In the genomic region with DNA sequence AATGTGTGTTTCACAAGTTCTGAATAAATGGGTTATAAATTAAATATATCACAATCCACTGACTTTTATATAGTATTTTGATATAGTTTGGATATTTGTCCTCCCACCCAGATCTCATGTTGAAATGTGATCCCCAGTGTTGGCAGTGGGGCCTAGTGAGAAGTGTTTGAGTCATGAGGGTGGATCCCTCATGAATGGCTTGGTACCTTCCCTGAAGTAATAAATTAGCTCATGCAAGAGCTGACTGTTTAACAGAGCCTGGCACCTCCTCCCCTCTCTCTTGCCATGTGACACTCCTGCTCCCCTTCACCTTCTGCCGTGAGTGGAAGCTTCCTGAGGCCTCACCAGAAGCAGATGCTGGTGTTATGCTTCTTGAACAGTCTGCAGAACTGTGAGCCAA, we compare ENCODE assay signal across 18 cellular contexts.
A peak's percentile ranks its signal among the peaks of the same experiment; 100 is the strongest.
DNase-seq lines count a peak whose midpoint lies in the region; ATAC-seq and TF ChIP-seq lines count a peak whose summit lies in the region.
"Had no signal": no experiment of that assay in that cellular context is flagged by ENCODE, and none has a peak within 500 bp of the region (broad histone marks: within the 10 kb centered on the region; RNA-seq: fewer than 3 reads in every experiment).

No MANE protein-coding gene starts in this region.

- BruUV-seq in HCT116 (replicated peaks; lab: Mats Ljungman, UMichigan) (no TSS peak), PC-3 (replicated peaks; lab: Mats Ljungman, UMichigan) (no TSS peak)

- ATAC-seq in HCT116 (no peak), PC-3 (peak; percentile 95), esophagus mucosa (peak; percentile 90)
- ATAC-seq: heart right ventricle, natural killer cell had no signal

- H3K36me3 ChIP-seq in HCT116 (ENCODE audit: control insufficient read depth in 1 of 2, insufficient read depth in 2 of 2, low read length in 2 of 2), result no peaks in the 10 kb centered on the region
- H3K36me3 ChIP-seq in PC-3 (ENCODE audit: low read depth, low read length), result no peaks in the 10 kb centered on the region
- no peaks in the 10 kb centered on the region for H3K36me3 ChIP-seq in neural progenitor cell
- H3K36me3 ChIP-seq: heart right ventricle had no signal

- RAD21 ChIA-PET in HCT116 (lab: Charles Lee; ENCODE audit: low non-redundant PET in 1 of 2, low total read pairs in 2 of 2, uncharacterized antibody in 2 of 2, unreplicated experiment in 2 of 2), result no interaction called here

- DNase-seq in HCT116 (ENCODE audit: low read depth, low spot score) (no peak), PC-3 (peak; percentile 80), neural progenitor cell (ENCODE audit: low spot score) (no peak), NCI-H1417 treated with DMSO at 0.1 percent for 48 hours (lab: John Stamatoyannopoulos, UW) (no peak), mucosa of gallbladder (ENCODE audit: low spot score) (no peak), GM20000 (ENCODE audit: low spot score) (no peak), nephron progenitor cell (no peak)
- DNase-seq: activated CD4-positive, alpha-beta T cell treated with anti-CD3 and anti-CD28 coated beads, Interleukin-2, amount 10 ng/mL, durations not matched to agents 7 days and 5 days; caudate nucleus; heart right ventricle; immature natural killer cell; natural killer cell; NCI-H1436 treated with DMSO at 0.1 percent for 48 hours; NCI-H774; posterior cingulate gyrus had no signal

- intact Hi-C loops in HCT116 (cut with micrococcal nuclease), result loop anchor here (10.0 kb wide), 1 partner anchor 207 kb away; no protein-coding TSS in a partner anchor
- intact Hi-C loops in PC-3 (cut with micrococcal nuclease), result loop anchor here (2.0 kb wide), 1 partner anchor 79 kb away; no protein-coding TSS in a partner anchor

- H3K27me3 Mint-ChIP-seq in neural progenitor cell (ENCODE audit: insufficient read depth, low read depth), result peaks cover 4% of the 10 kb centered on the region
- H3K27me3 Mint-ChIP-seq in nephron progenitor cell (ENCODE audit: low read depth, poor library complexity), result peaks cover 19% of the 10 kb centered on the region
- H3K27me3 Mint-ChIP-seq: activated CD4-positive, alpha-beta T cell treated with anti-CD3 and anti-CD28 coated beads, Interleukin-2, amount 10 ng/mL, durations not matched to agents 7 days and 5 days; stimulated activated naive CD8-positive, alpha-beta T cell treated with anti-CD3 and anti-CD28 coated beads, Interleukin-15, Interleukin-2, amounts not matched to agents 100 ng/mL and 50 ng/mL, for 24 hours had no signal

- no peak for TF ChIP-seq CTCF in HCT116 (IDR thresholded peaks at IDR 0.05 in 2 of 3, conservative IDR thresholded peaks at IDR 0.05 in 1 of 3; ENCODE audit: borderline replicate concordance in 1 of 3, insufficient read depth in 1 of 3, low read depth in 2 of 3, low read length in 2 of 3)
- no peak for TF ChIP-seq CTCF in PC-3 (conservative IDR thresholded peaks at IDR 0.05; ENCODE audit: low read depth, low read length)
- TF ChIP-seq CTCF in neural progenitor cell (IDR thresholded peaks at IDR 0.05), result no peak
- no peak for TF ChIP-seq CTCF in GM20000 (IDR thresholded peaks at IDR 0.05; ENCODE audit: extremely low read depth, missing control alignments)
- no peak for TF ChIP-seq CTCF in nephron progenitor cell (IDR thresholded peaks at IDR 0.05)

- no peaks in the 10 kb centered on the region for H3K4me1 Mint-ChIP-seq in neural progenitor cell
- no peaks in the 10 kb centered on the region for H3K4me1 Mint-ChIP-seq in nephron progenitor cell
- H3K4me1 Mint-ChIP-seq: activated CD4-positive, alpha-beta T cell treated with anti-CD3 and anti-CD28 coated beads, Interleukin-2, amount 10 ng/mL, durations not matched to agents 7 days and 5 days; immature natural killer cell; natural killer cell had no signal

- no peaks in the 10 kb centered on the region for H3K79me2 ChIP-seq in HCT116 (ENCODE audit: insufficient read depth, low read length)
- H3K79me2 ChIP-seq in PC-3 (ENCODE audit: low read length), result no peaks in the 10 kb centered on the region
- H3K79me2 ChIP-seq in neural progenitor cell (ENCODE audit: low read depth), result no peaks in the 10 kb centered on the region

- CTCF ChIA-PET in HCT116 (lab: Charles Lee) (interaction anchor here (1.0 kb wide), 1 partner anchor 78 kb away, joined by 3 read pairs; no protein-coding TSS in a partner anchor), PC-3 (lab: Charles Lee) (interaction anchor here (0.5 to 1.0 kb wide), 2 partner anchors 78 to 166 kb away, joined by 3 read pairs; no protein-coding TSS in a partner anchor)

- no peak overlapping the region for H3K4me2 ChIP-seq in HCT116 (ENCODE audit: low read length)
- peak overlapping the region; percentile 64; the same call in 1 of the 2 replicates for H3K4me2 ChIP-seq in PC-3 (ENCODE audit: low read length)
- no peak overlapping the region for H3K4me2 ChIP-seq in neural progenitor cell

- H3K27me3 ChIP-seq in HCT116 (ENCODE audit: insufficient read depth, low read length) (peaks cover 15% of the 10 kb centered on the region; the same call in 1 of the 2 replicates), PC-3 (ENCODE audit: low read length) (no peaks in the 10 kb centered on the region), neural progenitor cell (no peaks in the 10 kb centered on the region)
- H3K27me3 ChIP-seq: heart right ventricle had no signal

- H3K27ac Mint-ChIP-seq in neural progenitor cell (no peak overlapping the region), nephron progenitor cell (no peak overlapping the region)
- H3K27ac Mint-ChIP-seq: activated CD4-positive, alpha-beta T cell treated with anti-CD3 and anti-CD28 coated beads, Interleukin-2, amount 10 ng/mL, durations not matched to agents 7 days and 5 days; immature natural killer cell; natural killer cell; stimulated activated naive CD8-positive, alpha-beta T cell treated with anti-CD3 and anti-CD28 coated beads, Interleukin-15, Interleukin-2, amounts not matched to agents 100 ng/mL and 50 ng/mL, for 24 hours; type B pancreatic cell had no signal

- peak overlapping the region; percentile 44 for H3K4me3 Mint-ChIP-seq in neural progenitor cell
- no peak overlapping the region for H3K4me3 Mint-ChIP-seq in nephron progenitor cell
- H3K4me3 Mint-ChIP-seq: activated CD4-positive, alpha-beta T cell treated with anti-CD3 and anti-CD28 coated beads, Interleukin-2, amount 10 ng/mL, durations not matched to agents 7 days and 5 days; immature natural killer cell; natural killer cell; stimulated activated naive CD8-positive, alpha-beta T cell treated with anti-CD3 and anti-CD28 coated beads, Interleukin-15, Interleukin-2, amounts not matched to agents 100 ng/mL and 50 ng/mL, for 24 hours; type B pancreatic cell had no signal

- H3K4me1 ChIP-seq in HCT116 (ENCODE audit: control insufficient read depth in 1 of 2, insufficient read depth in 2 of 2, low read length in 2 of 2) (peaks cover 0 to 3% of the 10 kb centered on the region in 2 experiments; a peak in 1 of 4 replicates), PC-3 (ENCODE audit: insufficient read depth, low read length) (peaks cover 20% of the 10 kb centered on the region), neural progenitor cell (no peaks in the 10 kb centered on the region)
- H3K4me1 ChIP-seq: heart right ventricle had no signal

- H3K9ac ChIP-seq in HCT116 (ENCODE audit: low read length) (no peak overlapping the region), PC-3 (ENCODE audit: low read length) (peak overlapping the region; percentile 16; the same call in 1 of the 2 replicates), neural progenitor cell (no peak overlapping the region)

- H4K20me1 ChIP-seq in HCT116 (ENCODE audit: insufficient read depth) (no peaks in the 10 kb centered on the region), PC-3 (ENCODE audit: low read length) (no peaks in the 10 kb centered on the region), neural progenitor cell (ENCODE audit: low read depth) (no peaks in the 10 kb centered on the region)

- no peak for TF ChIP-seq POLR2A in HCT116 (IDR thresholded peaks at IDR 0.05; ENCODE audit: borderline replicate concordance, extremely low read depth, insufficient read depth, insufficient read length)

- no peaks in the 10 kb centered on the region for H3K9me3 Mint-ChIP-seq in neural progenitor cell
- peaks cover 8% of the 10 kb centered on the region for H3K9me3 Mint-ChIP-seq in nephron progenitor cell
- H3K9me3 Mint-ChIP-seq: activated CD4-positive, alpha-beta T cell treated with anti-CD3 and anti-CD28 coated beads, Interleukin-2, amount 10 ng/mL, durations not matched to agents 7 days and 5 days; stimulated activated naive CD8-positive, alpha-beta T cell treated with anti-CD3 and anti-CD28 coated beads, Interleukin-15, Interleukin-2, amounts not matched to agents 100 ng/mL and 50 ng/mL, for 24 hours; type B pancreatic cell had no signal

- H3K4me3 ChIP-seq in HCT116 (replicated peaks in 1 of 2; ENCODE audit: low read depth in 1 of 2, low read length in 2 of 2) (no peak overlapping the region), PC-3 (ENCODE audit: low read length) (no peak overlapping the region), neural progenitor cell (no peak overlapping the region)
- H3K4me3 ChIP-seq: heart right ventricle had no signal

- TF ChIP-seq RAD21 in HCT116 (IDR thresholded peaks at IDR 0.05; ENCODE audit: low read depth), result no peak

- H3K27ac ChIP-seq in HCT116 (ENCODE audit: low read depth, low read length) (no peak overlapping the region), PC-3 (ENCODE audit: low read length) (peak overlapping the region; percentile 63), neural progenitor cell (no peak overlapping the region)
- H3K27ac ChIP-seq: heart right ventricle had no signal

- H3K36me3 Mint-ChIP-seq in neural progenitor cell (no peaks in the 10 kb centered on the region), nephron progenitor cell (ENCODE audit: low read depth) (no peaks in the 10 kb centered on the region)
- H3K36me3 Mint-ChIP-seq: immature natural killer cell, natural killer cell had no signal

- POLR2A ChIA-PET in HCT116 (lab: Charles Lee), result no interaction called here
- POLR2A ChIA-PET in PC-3 (lab: Charles Lee; ENCODE audit: unreplicated experiment), result interaction anchor here (0.6 kb wide), 1 partner anchor 617 kb away, joined by 5 read pairs; no protein-coding TSS in a partner anchor

- H3F3A ChIP-seq in PC-3 (ENCODE audit: low read length, unreplicated experiment) (no peaks in the 10 kb centered on the region), neural progenitor cell (ENCODE audit: low read depth) (no peaks in the 10 kb centered on the region)

- no peaks in the 10 kb centered on the region for H3K9me2 ChIP-seq in HCT116 (ENCODE audit: insufficient read depth)
- no peaks in the 10 kb centered on the region for H3K9me2 ChIP-seq in PC-3 (replicated peaks; ENCODE audit: low read length)

- H3K9me3 ChIP-seq in HCT116 (ENCODE audit: control insufficient read depth in 1 of 2, insufficient read depth in 1 of 2, low read depth in 1 of 2, low read length in 2 of 2), result no peaks in the 10 kb centered on the region
- no peaks in the 10 kb centered on the region for H3K9me3 ChIP-seq in PC-3 (ENCODE audit: low read length)
- no peaks in the 10 kb centered on the region for H3K9me3 ChIP-seq in neural progenitor cell (ENCODE audit: low read depth)
- H3K9me3 ChIP-seq: heart right ventricle had no signal

- H2AFZ ChIP-seq in HCT116 (ENCODE audit: low read depth, low read length, poor library complexity, severe bottlenecking) (no peak overlapping the region), PC-3 (ENCODE audit: low read length) (no peak overlapping the region), neural progenitor cell (replicated peaks) (no peak overlapping the region)

TF ChIP-seq in HCT116, 20 proteins besides CTCF, POLR2A, EP300 and RAD21 (continues in another document):
- TF ChIP-seq JUND (IDR thresholded peaks at IDR 0.05), result 0 out of 2 replicates have a peak, but pooled peaks have one; percentile 10
